3 cellular contexts compared by ENCODE assay signal in genomic region chr1:95223110-95223509, GRCh38.
TF ChIP-seq lines count a peak whose summit lies in the region.

No MANE protein-coding gene starts in this region.

TF ChIP-seq in A549, 52 proteins besides CTCF, POLR2A, EP300 and RAD21:
- no peak for TF ChIP-seq SMC3 (IDR thresholded peaks at IDR 0.05)
- TF ChIP-seq FOXS1 (CRISPR knock-in tag; IDR thresholded peaks at IDR 0.05), result no peak
- TF ChIP-seq CBX2 (IDR thresholded peaks at IDR 0.05; ENCODE audit: borderline replicate concordance, low read depth), result no peak
- no peak for TF ChIP-seq MAX (IDR thresholded peaks at IDR 0.05)

TF ChIP-seq in IMR-90, 13 proteins besides CTCF, POLR2A, EP300 and RAD21:
- TF ChIP-seq USF2 (IDR thresholded peaks at IDR 0.05; ENCODE audit: low read depth, low read length) (no peak), CEBPB (IDR thresholded peaks at IDR 0.05; ENCODE audit: low read depth, low read length) (peak; percentile 40; the same call in 1 of the 2 replicates), RFX5 (IDR thresholded peaks at IDR 0.05; ENCODE audit: low read depth, low read length) (no peak), NFE2L2 (IDR thresholded peaks at IDR 0.05; ENCODE audit: low read depth, low read length) (peak; percentile 24; the same call in 1 of the 2 replicates), ELK1 (IDR thresholded peaks at IDR 0.05; ENCODE audit: borderline replicate concordance, low read depth, low read length) (no peak)

TF ChIP-seq in endothelial cell of umbilical vein, 7 proteins besides CTCF, POLR2A, EP300 and RAD21:
- TF ChIP-seq MAX (IDR thresholded peaks at IDR 0.05; ENCODE audit: insufficient read depth, insufficient read length), result no peak
- TF ChIP-seq POLR2AphosphoS5 (IDR thresholded peaks at IDR 0.05; ENCODE audit: insufficient read depth, low read depth, low read length), result no peak
- TF ChIP-seq MYC (IDR thresholded peaks at IDR 0.05; ENCODE audit: low read depth, low read length), result no peak
